ENCODE assay signal across 19 cellular contexts in the genomic region with DNA sequence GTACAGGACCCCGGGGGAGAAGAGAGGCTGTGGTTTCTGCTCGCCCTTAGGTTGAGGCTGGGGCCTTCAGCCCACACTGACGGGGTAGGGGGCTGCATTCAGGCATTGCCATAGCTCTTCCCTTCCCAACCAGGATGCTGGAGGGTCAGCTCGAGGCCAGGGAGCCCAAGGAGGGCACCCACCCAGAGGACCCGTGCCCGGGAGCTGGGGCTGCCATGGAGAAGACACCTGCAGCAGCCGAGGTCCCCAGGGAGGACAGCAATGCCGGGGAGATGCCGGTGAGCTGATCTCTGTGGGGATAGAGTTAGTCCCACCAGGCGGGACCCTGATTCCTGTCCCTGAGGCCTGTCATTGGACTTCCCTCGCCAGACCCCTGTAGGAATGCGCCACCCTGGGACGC. TPM values are rescaled to one million over a fixed set of nuclear protein-coding genes. Genes with fewer than 3 reads are reported as not detected.
"Had no signal": no experiment of that assay in that cellular context is flagged by ENCODE, and none has a peak within 500 bp of the region (broad histone marks: within the 10 kb centered on the region; RNA-seq: fewer than 3 reads in every experiment).

No MANE protein-coding gene starts in this region.

RNA-seq across cellular contexts. Expression of gene GPR31, which starts 14.2 kb away (rescaled TPM):
- total RNA-seq: activated naive CD4-positive, alpha-beta T cell treated with anti-CD3 and anti-CD28 coated beads for 36 hours; activated naive CD4-positive, alpha-beta T cell treated with anti-CD3 and anti-CD28 coated beads, Interleukin-2, amount 50 U/mL, for 72 hours; activated naive CD8-positive, alpha-beta T cell treated with anti-CD3 and anti-CD28 coated beads for 36 hours; activated naive CD8-positive, alpha-beta T cell treated with anti-CD3 and anti-CD28 coated beads, Interleukin-2, amount 10 ng/mL, durations not matched to agents 7 days and 5 days; activated T-cell treated with anti-CD3 and anti-CD28 coated beads, Interleukin-2, amount 50 U/mL, for 4 hours; activated T-cell treated with anti-CD3 and anti-CD28 coated beads, Interleukin-2, amount 50 U/mL, for 72 hours; activated T-helper 1 cell treated with anti-CD3 and anti-CD28 coated beads, Interleukin-12 subunit alpha, Interleukin-12 subunit beta, Interleukin-2, Interleukin-4 antibody, amounts not matched to agents 30 ng/mL and 10 ng/mL and 1 ng/mL, durations not matched to agents 14 hours and 24 hours and 36 hours; activated T-helper 17 cell treated with anti-CD3 and anti-CD28 coated beads, Interleukin-2, amount 50 U/mL, for 72 hours; activated T-helper 2 cell treated with anti-CD3 and anti-CD28 coated beads, Interferon-gamma antibody, Interleukin-2, Interleukin-4, amounts not matched to agents 10 μg/mL and 5 μg/mL and 100 μg/mL, durations not matched to agents 14 hours and 24 hours and 36 hours; adrenal gland; aorta; ascending aorta; astrocyte; body of pancreas; breast epithelium; bronchial epithelial cell; cardiac muscle cell; cardiac septum had no signal
- polyA plus RNA-seq: adipose tissue, adrenal gland, aorta, cardiac muscle cell had no signal

RNA-seq across cellular contexts. Expression of gene CCR6, which starts 49.1 kb away (rescaled TPM):
- total RNA-seq: activated naive CD4-positive, alpha-beta T cell treated with anti-CD3 and anti-CD28 coated beads, Interleukin-2, amount 50 U/mL, for 72 hours; activated T-helper 1 cell treated with anti-CD3 and anti-CD28 coated beads, Interleukin-12 subunit alpha, Interleukin-12 subunit beta, Interleukin-2, Interleukin-4 antibody, amounts not matched to agents 30 ng/mL and 10 ng/mL and 1 ng/mL, durations not matched to agents 14 hours and 24 hours and 36 hours; activated T-helper 2 cell treated with anti-CD3 and anti-CD28 coated beads, Interferon-gamma antibody, Interleukin-2, Interleukin-4, amounts not matched to agents 10 μg/mL and 5 μg/mL and 100 μg/mL, durations not matched to agents 14 hours and 24 hours and 36 hours; adrenal gland; ascending aorta; astrocyte; body of pancreas; bronchial epithelial cell; cardiac muscle cell; cardiac septum had no signal
- polyA plus RNA-seq: adrenal gland, aorta, cardiac muscle cell had no signal
